25 cellular contexts compared by ENCODE assay signal in the genomic region with DNA sequence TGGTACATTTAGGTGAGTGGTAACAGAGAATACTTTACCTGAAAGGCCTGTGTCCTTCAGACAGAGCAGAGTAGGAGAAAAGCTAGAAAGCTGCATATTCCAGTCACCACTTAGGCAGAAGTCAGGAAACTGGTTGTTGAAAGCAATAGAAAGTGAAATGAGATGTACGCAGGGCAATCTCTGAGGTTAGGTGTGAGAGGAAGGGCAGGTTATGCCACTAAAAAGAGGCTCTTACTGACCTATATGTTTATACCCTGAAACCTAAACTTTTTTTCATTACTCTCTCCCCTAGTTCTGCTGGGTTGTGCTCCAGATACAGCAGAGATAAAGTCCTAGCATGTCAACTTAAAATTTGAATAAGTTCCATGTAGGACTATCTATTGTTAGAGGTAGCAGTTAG.
DNase-seq lines count a peak whose midpoint lies in the region; ATAC-seq lines count a peak whose summit lies in the region.
"Had no signal": no experiment of that assay in that cellular context is flagged by ENCODE, and none has a peak within 500 bp of the region (broad histone marks: within the 10 kb centered on the region; RNA-seq: fewer than 3 reads in every experiment).

No MANE protein-coding gene starts in this region.

- H3K27ac Mint-ChIP-seq in activated T-cell treated with anti-CD3 and anti-CD28 coated beads, Interleukin-2, amount 50 U/mL, for 24 hours = peak overlapping the region; percentile 50
- H3K27ac Mint-ChIP-seq in T-cell (peak overlapping the region; percentile 75 to 76), immature natural killer cell (peak overlapping the region in 3 of 6 donors; percentile 23 to 78 (median 55))
- H3K27ac Mint-ChIP-seq: activated CD4-positive, alpha-beta T cell treated with anti-CD3 and anti-CD28 coated beads, Interleukin-2, amount 10 ng/mL, durations not matched to agents 7 days and 5 days; B cell; H9; nephron; T-helper 1 cell treated with Interleukin-12 subunit alpha and Interleukin-12 subunit beta and Interleukin-4 antibody, amounts not matched to agents 30 μg/mL and 1 μg/mL, for 36 hours; type B pancreatic cell had no signal

- DNase-seq in activated T-cell treated with anti-CD3 and anti-CD28 coated beads, Interleukin-2, amount 50 U/mL, for 24 hours = no peak
- DNase-seq in activated T-cell treated with anti-CD3 and anti-CD28 coated beads, Interleukin-2, amount 50 U/mL, for 1 hour = no peak
- DNase-seq in T-cell = no peak
- DNase-seq in immature natural killer cell = no peak
- DNase-seq in putamen (ENCODE audit: low spot score) = no peak
- DNase-seq in OCI-M2 (lab: John Stamatoyannopoulos, UW; ENCODE audit: unreplicated experiment) = no peak
- DNase-seq: activated CD4-positive, alpha-beta T cell treated with anti-CD3 and anti-CD28 coated beads, Interleukin-2, amount 10 ng/mL, durations not matched to agents 7 days and 5 days; brain microvascular endothelial cell; effector memory CD4-positive, alpha-beta T cell; gastrocnemius medialis; H9; hypothalamus; NCI-H1105; NK-92 treated with Interleukin-12 subunit alpha and Interleukin-12 subunit beta, amount 100 ng/mL, for 24 hours; ovary; Peyer's patch; right cardiac atrium; stimulated activated CD4-positive, alpha-beta T cell treated with anti-CD3 and anti-CD28 coated beads, Interleukin-12 subunit alpha, Interleukin-12 subunit beta, amount 100 ng/mL, for 4 hours had no signal

- CTCF ChIA-PET in T-cell (lab: Charles Lee) = no interaction called here

- POLR2A ChIA-PET in T-cell (lab: Charles Lee) = interaction anchor here in 1 of 2 donors (0.6 kb wide), 1 partner anchor 23 kb away, joined by 5 read pairs; no protein-coding TSS in a partner anchor

- no peaks in the 10 kb centered on the region for H3K9me3 Mint-ChIP-seq in activated T-cell treated with anti-CD3 and anti-CD28 coated beads, Interleukin-2, amount 50 U/mL, for 24 hours
- H3K9me3 Mint-ChIP-seq in T-cell = no peaks in the 10 kb centered on the region
- no peaks in the 10 kb centered on the region for H3K9me3 Mint-ChIP-seq in immature natural killer cell
- H3K9me3 Mint-ChIP-seq: activated CD4-positive, alpha-beta T cell treated with anti-CD3 and anti-CD28 coated beads, Interleukin-2, amount 10 ng/mL, durations not matched to agents 7 days and 5 days; H9; nephron; T-helper 1 cell treated with Interleukin-12 subunit alpha and Interleukin-12 subunit beta and Interleukin-4 antibody, amounts not matched to agents 30 μg/mL and 1 μg/mL, for 36 hours; type B pancreatic cell had no signal

- peaks cover 32% of the 10 kb centered on the region for H3K4me1 Mint-ChIP-seq in activated T-cell treated with anti-CD3 and anti-CD28 coated beads, Interleukin-2, amount 50 U/mL, for 24 hours (ENCODE audit: low read depth)
- H3K4me1 Mint-ChIP-seq in T-cell (peaks cover 11 to 30% (median 24%) of the 10 kb centered on the region in 3 donors), immature natural killer cell (peaks cover 12% of the 10 kb centered on the region in 2 donors)
- H3K4me1 Mint-ChIP-seq: B cell, nephron had no signal

- peaks cover 65% of the 10 kb centered on the region for H3K36me3 Mint-ChIP-seq in activated T-cell treated with anti-CD3 and anti-CD28 coated beads, Interleukin-2, amount 50 U/mL, for 24 hours (ENCODE audit: low read depth)
- H3K36me3 Mint-ChIP-seq in T-cell (peaks cover 29% of the 10 kb centered on the region), immature natural killer cell (peaks cover 6 to 10% (median 8%) of the 10 kb centered on the region in 3 donors)

- H3K27me3 Mint-ChIP-seq in activated T-cell treated with anti-CD3 and anti-CD28 coated beads, Interleukin-2, amount 50 U/mL, for 24 hours = no peaks in the 10 kb centered on the region
- no peaks in the 10 kb centered on the region for H3K27me3 Mint-ChIP-seq in T-cell
- peaks cover 0 to 2% (median 0%) of the 10 kb centered on the region in 3 donors for H3K27me3 Mint-ChIP-seq in immature natural killer cell (ENCODE audit: low read depth in 3 of 3)
- H3K27me3 Mint-ChIP-seq: activated CD4-positive, alpha-beta T cell treated with anti-CD3 and anti-CD28 coated beads, Interleukin-2, amount 10 ng/mL, durations not matched to agents 7 days and 5 days; B cell; type B pancreatic cell had no signal

- peak; percentile 56 for ATAC-seq in GM19463 (IDR thresholded peaks at IDR 0.05; ENCODE audit: unreplicated experiment)
- peak in 3 of 4 experiments; percentile 52 to 62 (median 53) for ATAC-seq in T-cell (replicated peaks in 1 of 4)
- no peak for ATAC-seq in HG03108 (IDR thresholded peaks at IDR 0.05; ENCODE audit: unreplicated experiment)
- ATAC-seq: A549, gastrocnemius medialis, right cardiac atrium had no signal

- no peak overlapping the region for H3K4me3 Mint-ChIP-seq in activated T-cell treated with anti-CD3 and anti-CD28 coated beads, Interleukin-2, amount 50 U/mL, for 24 hours
- no peak overlapping the region for H3K4me3 Mint-ChIP-seq in T-cell
- peak overlapping the region in 3 of 5 donors; percentile 6 to 8 (median 6) for H3K4me3 Mint-ChIP-seq in immature natural killer cell
- H3K4me3 Mint-ChIP-seq: activated CD4-positive, alpha-beta T cell treated with anti-CD3 and anti-CD28 coated beads, Interleukin-2, amount 10 ng/mL, durations not matched to agents 7 days and 5 days; B cell; H9; nephron; T-helper 1 cell treated with Interleukin-12 subunit alpha and Interleukin-12 subunit beta and Interleukin-4 antibody, amounts not matched to agents 30 μg/mL and 1 μg/mL, for 36 hours; type B pancreatic cell had no signal

Comparison
In these comparisons a context has a peak if more than half of its experiments do, and no peak if none do; other contexts are left out.
1. H3K4me3 Mint-ChIP-seq: peak in immature natural killer cell (3 of 5); none in activated T-cell treated with anti-CD3 and anti-CD28 coated beads, Interleukin-2, amount 50 U/mL, for 24 hours (single experiment) and T-cell (0 of 3).